ENCODE assay signal across 11 cellular contexts in genomic region chr2:174827371-174828369, GRCh38.
DNase-seq lines count a peak whose midpoint lies in the region; ATAC-seq and TF ChIP-seq lines count a peak whose summit lies in the region.
"Had no signal": no experiment of that assay in that cellular context is flagged by ENCODE, and none has a peak within 500 bp of the region (broad histone marks: within the 10 kb centered on the region; RNA-seq: fewer than 3 reads in every experiment).

No MANE protein-coding gene starts in this region.

- no peak overlapping the region for H3K4me3 Mint-ChIP-seq in H9
- H3K4me3 Mint-ChIP-seq in stimulated activated naive CD8-positive, alpha-beta T cell treated with anti-CD3 and anti-CD28 coated beads, Interleukin-15, amount 100 ng/mL, for 72 hours, result no peak overlapping the region
- H3K4me3 Mint-ChIP-seq: stimulated activated effector memory CD8-positive, alpha-beta T cell treated with anti-CD3 and anti-CD28 coated beads, Interleukin-12 subunit alpha, Interleukin-12 subunit beta, amount 100 ng/mL, for 72 hours had no signal

- no peak overlapping the region for H2AK5ac ChIP-seq in H9 (ENCODE audit: insufficient read length, low read length)

- no peak overlapping the region for H2BK5ac ChIP-seq in H9 (ENCODE audit: insufficient read length, low read length)

- H4K20me1 ChIP-seq in H9 (ENCODE audit: control insufficient read depth, insufficient read depth, insufficient read length) (no peaks in the 10 kb centered on the region), hepatocyte (ENCODE audit: insufficient read depth, poor library complexity, severe bottlenecking) (no peaks in the 10 kb centered on the region)

- intact Hi-C loops in breast epithelium (cut with DNase I; ENCODE audit: low total_unique reads), result no loop called here

- H3K9ac ChIP-seq in H9 (ENCODE audit: extremely low read depth, insufficient read length, low read length), result no peak overlapping the region

- peak overlapping the region; percentile 39; the same call in 1 of the 2 replicates for H3K14ac ChIP-seq in H9 (ENCODE audit: insufficient read depth, low read length)

- H3T11ph ChIP-seq in H9 (ENCODE audit: low read length), result peak overlapping the region; percentile 30

- H3K4me3 ChIP-seq in breast epithelium, result no peak overlapping the region
- H3K4me3 ChIP-seq in hepatocyte, result no peak overlapping the region

- no peak for ATAC-seq in stimulated activated naive CD8-positive, alpha-beta T cell treated with anti-CD3 and anti-CD28 coated beads, Interleukin-15, amount 100 ng/mL, for 72 hours
- ATAC-seq in HG02798 (IDR thresholded peaks at IDR 0.05; ENCODE audit: poor library complexity, unreplicated experiment) (no peak), GM21576 (IDR thresholded peaks at IDR 0.05; ENCODE audit: unreplicated experiment) (no peak)
- ATAC-seq: stimulated activated effector memory CD8-positive, alpha-beta T cell treated with anti-CD3 and anti-CD28 coated beads, Interleukin-12 subunit alpha, Interleukin-12 subunit beta, amount 100 ng/mL, for 72 hours had no signal

- H3K27me3 Mint-ChIP-seq in H9 (ENCODE audit: low read depth), result no peaks in the 10 kb centered on the region
- H3K27me3 Mint-ChIP-seq in stimulated activated naive CD8-positive, alpha-beta T cell treated with anti-CD3 and anti-CD28 coated beads, Interleukin-15, amount 100 ng/mL, for 72 hours, result no peaks in the 10 kb centered on the region

- H2BK15ac ChIP-seq in H9 (ENCODE audit: low read depth, low read length), result no peak overlapping the region

- no peak overlapping the region for H3K23ac ChIP-seq in H9 (ENCODE audit: insufficient read length, low read depth, low read length)

- H3K27ac ChIP-seq in H9 (ENCODE audit: insufficient read length, low read depth, low read length) (peak overlapping the region; percentile 19), breast epithelium (peak overlapping the region; percentile 69 to 84), hepatocyte (peak overlapping the region; percentile 85)

- no peaks in the 10 kb centered on the region for H3K9me2 ChIP-seq in hepatocyte (replicated peaks; ENCODE audit: insufficient read depth)

- no peak overlapping the region for H3K4ac ChIP-seq in H9 (ENCODE audit: low read depth, low read length)

- peaks cover 2% of the 10 kb centered on the region for H3K23me2 ChIP-seq in H9 (ENCODE audit: insufficient read length, low read depth, low read length, poor library complexity, severe bottlenecking)

- H3K36me3 ChIP-seq in breast epithelium (no peaks in the 10 kb centered on the region), hepatocyte (replicated peaks; ENCODE audit: insufficient read depth, low read depth) (no peaks in the 10 kb centered on the region)

- H3K4me1 Mint-ChIP-seq in H9, result peaks cover 37 to 45% of the 10 kb centered on the region in 2 experiments
- H3K4me1 Mint-ChIP-seq in stimulated activated naive CD8-positive, alpha-beta T cell treated with anti-CD3 and anti-CD28 coated beads, Interleukin-15, amount 100 ng/mL, for 72 hours, result peaks cover 32% of the 10 kb centered on the region

- H4K8ac ChIP-seq in H9 (replicated peaks; ENCODE audit: insufficient read length, low read depth, low read length), result no peak overlapping the region

- H2BK120ac ChIP-seq in H9 (ENCODE audit: low read depth, low read length, poor library complexity, severe bottlenecking), result no peak overlapping the region

- no peak for TF ChIP-seq POLR2A in breast epithelium (IDR thresholded peaks at IDR 0.05)

- no peaks in the 10 kb centered on the region for H3K9me3 Mint-ChIP-seq in H9
- H3K9me3 Mint-ChIP-seq in stimulated activated naive CD8-positive, alpha-beta T cell treated with anti-CD3 and anti-CD28 coated beads, Interleukin-15, amount 100 ng/mL, for 72 hours, result no peaks in the 10 kb centered on the region
- H3K9me3 Mint-ChIP-seq: stimulated activated effector memory CD8-positive, alpha-beta T cell treated with anti-CD3 and anti-CD28 coated beads, Interleukin-12 subunit alpha, Interleukin-12 subunit beta, amount 100 ng/mL, for 72 hours had no signal

- H3K56ac ChIP-seq in H9 (ENCODE audit: insufficient read length, low read depth, low read length), result no peak overlapping the region

- H2BK20ac ChIP-seq in H9 (ENCODE audit: low read depth, low read length, poor library complexity, severe bottlenecking), result no peak overlapping the region

- H3K4me1 ChIP-seq in H9 (ENCODE audit: insufficient read depth, low read length), result peaks cover 13% of the 10 kb centered on the region
- H3K4me1 ChIP-seq in breast epithelium, result peaks cover 0 to 3% of the 10 kb centered on the region in 2 donors
- H3K4me1 ChIP-seq in hepatocyte (ENCODE audit: insufficient read depth), result peaks cover 25% of the 10 kb centered on the region

- no peaks in the 10 kb centered on the region for H3K79me1 ChIP-seq in H9 (ENCODE audit: insufficient read depth, low read depth, low read length, poor library complexity, severe bottlenecking)

- no peak overlapping the region for H4K91ac ChIP-seq in H9 (ENCODE audit: insufficient read length, low read depth, low read length)

- no peak overlapping the region for H4K5ac ChIP-seq in H9 (ENCODE audit: insufficient read length, low read depth, low read length)

- H3K36me3 Mint-ChIP-seq in H9 (ENCODE audit: insufficient read depth in 1 of 3, low read depth in 3 of 3), result peaks cover 11 to 20% (median 12%) of the 10 kb centered on the region in 3 experiments
- H3K36me3 Mint-ChIP-seq: stimulated activated effector memory CD8-positive, alpha-beta T cell treated with anti-CD3 and anti-CD28 coated beads, Interleukin-12 subunit alpha, Interleukin-12 subunit beta, amount 100 ng/mL, for 72 hours had no signal

- H3K4me2 ChIP-seq in H9 (ENCODE audit: insufficient read depth, insufficient read length, low read length) (no peak overlapping the region), hepatocyte (peak overlapping the region; percentile 55)

- peak overlapping the region; percentile 93 to 96 (median 93) for H3K27ac Mint-ChIP-seq in H9
- H3K27ac Mint-ChIP-seq in stimulated activated naive CD8-positive, alpha-beta T cell treated with anti-CD3 and anti-CD28 coated beads, Interleukin-15, amount 100 ng/mL, for 72 hours, result no peak overlapping the region
- H3K27ac Mint-ChIP-seq: stimulated activated effector memory CD8-positive, alpha-beta T cell treated with anti-CD3 and anti-CD28 coated beads, Interleukin-12 subunit alpha, Interleukin-12 subunit beta, amount 100 ng/mL, for 72 hours had no signal

- no peaks in the 10 kb centered on the region for H3K9me3 ChIP-seq in H9 (ENCODE audit: control insufficient read depth, low read depth, low read length)
- no peaks in the 10 kb centered on the region for H3K9me3 ChIP-seq in breast epithelium
- H3K9me3 ChIP-seq in hepatocyte (ENCODE audit: low read depth), result no peaks in the 10 kb centered on the region

- H3K27me3 ChIP-seq in H9 (ENCODE audit: insufficient read depth, low read length) (no peaks in the 10 kb centered on the region), breast epithelium (no peaks in the 10 kb centered on the region), hepatocyte (no peaks in the 10 kb centered on the region)

- no peak for TF ChIP-seq CTCF in H9 (conservative IDR thresholded peaks at IDR 0.05)
- TF ChIP-seq CTCF in breast epithelium (IDR thresholded peaks at IDR 0.05), result no peak
- no peak for TF ChIP-seq CTCF in hepatocyte (IDR thresholded peaks at IDR 0.05; ENCODE audit: poor library complexity)

- peak overlapping the region; percentile 39 for H2BK12ac ChIP-seq in H9 (ENCODE audit: insufficient read length, low read depth, low read length)

- H2AFZ ChIP-seq in H9 (ENCODE audit: low read length) (no peak overlapping the region), hepatocyte (peak overlapping the region; percentile 38)

- no peak for DNase-seq in H9
- no peak for DNase-seq in breast epithelium (ENCODE audit: low spot score in 2 of 2)
- DNase-seq in hepatocyte (ENCODE audit: low spot score), result peak; percentile 57
- DNase-seq in renal cortical epithelial cell (ENCODE audit: low read depth), result peak; percentile 44
- no peak for DNase-seq in stimulated activated naive CD8-positive, alpha-beta T cell treated with anti-CD3 and anti-CD28 coated beads, Interleukin-15, amount 100 ng/mL, for 72 hours
- no peak for DNase-seq in NCI-H1694 (lab: John Stamatoyannopoulos, UW)
- DNase-seq: C1 segment of cervical spinal cord, NCI-H748 treated with DMSO at 0.1 percent for 48 hours had no signal

- peak overlapping the region; percentile 83 for H3K18ac ChIP-seq in H9 (ENCODE audit: insufficient read length, low read depth, low read length)

- no CpG with 5 or more reads among the region's 9 CpGs for WGBS in H9 (ENCODE audit: extremely low coverage, insufficient read length, low lambda C conversion rate)
- 47% methylated on average over 9 of the region's 9 CpGs for WGBS in hepatocyte (ENCODE audit: low lambda C conversion rate, missing lambda C conversion rate)

- H3K79me2 ChIP-seq in H9 (ENCODE audit: insufficient read depth, low read length) (no peaks in the 10 kb centered on the region), hepatocyte (peaks cover 8% of the 10 kb centered on the region)

Comparison
In these comparisons a context has a peak if more than half of its experiments do, and no peak if none do; other contexts are left out.
1. DNase-seq: peak in hepatocyte (single experiment) and renal cortical epithelial cell (single experiment); none in H9 (single experiment), breast epithelium (0 of 2), stimulated activated naive CD8-positive, alpha-beta T cell treated with anti-CD3 and anti-CD28 coated beads, Interleukin-15, amount 100 ng/mL, for 72 hours (0 of 2) and NCI-H1694 (single experiment).
2. H3K27ac ChIP-seq: peak in every context shown above with its lines; median percentile 85 in hepatocyte; 76 in breast epithelium; 19 in H9.
3. H3K27ac Mint-ChIP-seq: peak in H9 (3 of 3); none in stimulated activated naive CD8-positive, alpha-beta T cell treated with anti-CD3 and anti-CD28 coated beads, Interleukin-15, amount 100 ng/mL, for 72 hours (0 of 2).